Comparison of ENCODE assay signal across 44 cellular contexts in the genomic region with DNA sequence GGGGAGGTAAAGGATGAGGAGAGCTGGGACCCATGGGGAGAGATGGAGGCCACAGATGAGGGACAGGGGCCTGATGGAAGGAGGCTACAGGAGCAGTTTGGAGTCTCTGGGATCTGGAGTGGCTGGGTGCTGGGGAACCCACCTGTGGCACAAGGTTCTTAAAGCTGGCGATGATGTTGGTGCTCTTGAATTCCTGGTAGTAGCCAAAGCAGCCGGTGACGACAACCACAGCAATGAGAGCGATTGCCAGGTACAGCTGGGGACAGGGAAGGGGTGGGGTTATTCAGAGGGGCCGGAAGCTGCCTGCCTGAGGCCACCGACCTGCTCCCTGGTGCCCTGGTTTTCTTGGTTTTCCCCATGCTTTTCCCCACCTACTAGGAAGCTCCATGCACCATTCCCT. TPM values are rescaled to one million over a fixed set of nuclear protein-coding genes. Genes with fewer than 3 reads are reported as not detected.
"Had no signal": no experiment of that assay in that cellular context is flagged by ENCODE, and none has a peak within 500 bp of the region (broad histone marks: within the 10 kb centered on the region; RNA-seq: fewer than 3 reads in every experiment).

No MANE protein-coding gene starts in this region.

- H3K4me3 ChIP-seq: adrenal gland, Peyer's patch had no signal

- H3K27ac Mint-ChIP-seq: activated B cell treated with CpG ODN at 0.5 μM for 24 hours; activated CD4-positive, alpha-beta memory T cell treated with anti-CD3 and anti-CD28 coated beads for 36 hours; activated naive CD8-positive, alpha-beta T cell treated with anti-CD3 and anti-CD28 coated beads, Interleukin-2, amount 10 ng/mL, durations not matched to agents 7 days and 5 days; activated T-cell treated with anti-CD3 and anti-CD28 coated beads, Interleukin-2, amount 50 U/mL, for 72 hours; activated T-helper 17 cell treated with anti-CD3 and anti-CD28 coated beads, Interleukin-2, amount 50 U/mL, for 72 hours had no signal

- H3K36me3 Mint-ChIP-seq: activated CD4-positive, alpha-beta memory T cell treated with anti-CD3 and anti-CD28 coated beads for 36 hours; activated naive CD8-positive, alpha-beta T cell treated with anti-CD3 and anti-CD28 coated beads, Interleukin-2, amount 10 ng/mL, durations not matched to agents 7 days and 5 days had no signal

- H3K27me3 ChIP-seq: adrenal gland, Peyer's patch had no signal

- H3K9me3 Mint-ChIP-seq: activated B cell treated with CpG ODN at 0.5 μM for 24 hours; activated CD4-positive, alpha-beta memory T cell treated with anti-CD3 and anti-CD28 coated beads for 36 hours; activated naive CD8-positive, alpha-beta T cell treated with anti-CD3 and anti-CD28 coated beads, Interleukin-2, amount 10 ng/mL, durations not matched to agents 7 days and 5 days; activated T-cell treated with anti-CD3 and anti-CD28 coated beads, Interleukin-2, amount 50 U/mL, for 72 hours; activated T-helper 17 cell treated with anti-CD3 and anti-CD28 coated beads, Interleukin-2, amount 50 U/mL, for 72 hours had no signal

- H3K27ac ChIP-seq: adrenal gland, brain microvascular endothelial cell, Peyer's patch, RWPE1, VCaP had no signal

- H3K4me3 Mint-ChIP-seq: activated B cell treated with CpG ODN at 0.5 μM for 24 hours; activated CD4-positive, alpha-beta memory T cell treated with anti-CD3 and anti-CD28 coated beads for 36 hours; activated naive CD8-positive, alpha-beta T cell treated with anti-CD3 and anti-CD28 coated beads, Interleukin-2, amount 10 ng/mL, durations not matched to agents 7 days and 5 days; activated T-cell treated with anti-CD3 and anti-CD28 coated beads, Interleukin-2, amount 50 U/mL, for 72 hours; activated T-helper 17 cell treated with anti-CD3 and anti-CD28 coated beads, Interleukin-2, amount 50 U/mL, for 72 hours had no signal

- ATAC-seq: activated T-cell treated with anti-CD3 and anti-CD28 coated beads, Interleukin-2, amount 50 U/mL, for 72 hours; activated T-helper 17 cell treated with anti-CD3 and anti-CD28 coated beads, Interleukin-2, amount 50 U/mL, for 72 hours; PC-3; Right ventricle myocardium inferior; SK-N-SH treated with all-trans-retinoic acid at 6 μM for 48 hours had no signal

- H3K9me3 ChIP-seq: adrenal gland had no signal

- DNase-seq: activated B cell treated with CpG ODN at 0.5 μM for 24 hours; activated CD4-positive, alpha-beta memory T cell treated with anti-CD3 and anti-CD28 coated beads for 36 hours; activated CD4-positive, alpha-beta T cell treated with anti-CD3 and anti-CD28 coated beads for 4 hours; activated CD4-positive, alpha-beta T cell treated with anti-CD3 and anti-CD28 coated beads, Interleukin-2, amount 50 U/mL, for 1 hour; activated CD4-positive, CD25-positive, alpha-beta regulatory T cell treated with anti-CD3 and anti-CD28 coated beads, Interleukin-2, amount 50 U/mL, for 72 hours; activated CD8-positive, alpha-beta memory T cell treated with anti-CD3 and anti-CD28 coated beads, Interleukin-2, amount 50 U/mL, for 4 hours; activated effector memory CD4-positive, alpha-beta T cell treated with anti-CD3 and anti-CD28 coated beads, Interleukin-2, amount 50 U/mL, for 16 hours; activated naive CD4-positive, alpha-beta T cell; activated naive CD4-positive, alpha-beta T cell treated with anti-CD3 and anti-CD28 coated beads, Interleukin-2, amount 50 U/mL, for 16 hours; activated naive CD8-positive, alpha-beta T cell treated with anti-CD3 and anti-CD28 coated beads, Interleukin-2, amount 10 ng/mL, durations not matched to agents 7 days and 5 days; activated T-cell treated with anti-CD3 and anti-CD28 coated beads for 4 hours; activated T-cell treated with anti-CD3 and anti-CD28 coated beads, Interleukin-2, amount 50 U/mL, for 72 hours; adrenal gland; brain microvascular endothelial cell; central memory CD4-positive, alpha-beta T cell; Karpas-422; KBM-7; NCI-H1048; NCI-H1105 treated with DMSO at 0.1 percent for 48 hours; NCI-H1436; NCI-H1694; NCI-H1930; NCI-H2081 treated with DMSO at 0.1 percent for 48 hours; NCI-H226; NCI-H446 treated with DMSO at 0.1 percent for 48 hours; NCI-H524; NCI-H69; NCI-H82; NK-92 treated with Interleukin-12 subunit alpha and Interleukin-12 subunit beta, amount 100 ng/mL, for 24 hours; PC-3; Peyer's patch; SIG-M5; T-helper 1 cell; T-helper 2 cell; T-helper 9 cell had no signal

- H3K36me3 ChIP-seq: adrenal gland, brain microvascular endothelial cell, Peyer's patch had no signal

RNA-seq across cellular contexts. Expression of gene ATP4A, which starts 2.8 kb away (rescaled TPM):
- total RNA-seq: activated B cell treated with CpG ODN at 0.5 μM for 24 hours; activated CD4-positive, alpha-beta memory T cell treated with anti-CD3 and anti-CD28 coated beads for 36 hours; activated naive CD8-positive, alpha-beta T cell treated with anti-CD3 and anti-CD28 coated beads, Interleukin-2, amount 10 ng/mL, durations not matched to agents 7 days and 5 days; activated T-cell treated with anti-CD3 and anti-CD28 coated beads, Interleukin-2, amount 50 U/mL, for 72 hours; activated T-helper 17 cell treated with anti-CD3 and anti-CD28 coated beads, Interleukin-2, amount 50 U/mL, for 72 hours; astrocyte; MCF 10A; PC-3; Peyer's patch; Right ventricle myocardium inferior; SK-MEL-5 had no signal
- polyA plus RNA-seq: IgD-negative memory B cell had no signal

RNA-seq across cellular contexts. Expression of gene PMIS2, which starts 25.3 kb away (rescaled TPM):
- total RNA-seq: activated B cell treated with CpG ODN at 0.5 μM for 24 hours; activated CD4-positive, alpha-beta memory T cell treated with anti-CD3 and anti-CD28 coated beads for 36 hours; activated naive CD8-positive, alpha-beta T cell treated with anti-CD3 and anti-CD28 coated beads, Interleukin-2, amount 10 ng/mL, durations not matched to agents 7 days and 5 days; activated T-cell treated with anti-CD3 and anti-CD28 coated beads, Interleukin-2, amount 50 U/mL, for 72 hours; activated T-helper 17 cell treated with anti-CD3 and anti-CD28 coated beads, Interleukin-2, amount 50 U/mL, for 72 hours; astrocyte; MCF 10A; PC-3; Peyer's patch; Right ventricle myocardium inferior; SK-MEL-5 had no signal
- polyA plus RNA-seq: adrenal gland, IgD-negative memory B cell had no signal

RNA-seq across cellular contexts. Expression of gene GAPDHS, which starts 27.4 kb away (rescaled TPM):
- total RNA-seq: activated B cell treated with CpG ODN at 0.5 μM for 24 hours; activated CD4-positive, alpha-beta memory T cell treated with anti-CD3 and anti-CD28 coated beads for 36 hours; activated naive CD8-positive, alpha-beta T cell treated with anti-CD3 and anti-CD28 coated beads, Interleukin-2, amount 10 ng/mL, durations not matched to agents 7 days and 5 days; activated T-cell treated with anti-CD3 and anti-CD28 coated beads, Interleukin-2, amount 50 U/mL, for 72 hours; activated T-helper 17 cell treated with anti-CD3 and anti-CD28 coated beads, Interleukin-2, amount 50 U/mL, for 72 hours; adrenal gland; astrocyte; MCF 10A; PC-3; Right ventricle myocardium inferior had no signal
- polyA plus RNA-seq: adrenal gland, IgD-negative memory B cell had no signal

RNA-seq across cellular contexts. Expression of gene SBSN, which starts 32.6 kb away (rescaled TPM):
- total RNA-seq: activated B cell treated with CpG ODN at 0.5 μM for 24 hours; activated naive CD8-positive, alpha-beta T cell treated with anti-CD3 and anti-CD28 coated beads, Interleukin-2, amount 10 ng/mL, durations not matched to agents 7 days and 5 days; activated T-helper 17 cell treated with anti-CD3 and anti-CD28 coated beads, Interleukin-2, amount 50 U/mL, for 72 hours; adrenal gland; MCF 10A; Right ventricle myocardium inferior; SK-MEL-5 had no signal
- polyA plus RNA-seq: IgD-negative memory B cell had no signal
